In genomic region chrX:40247848-40248622, GRCh38 we compare ENCODE assay signal across 27 cellular contexts.
"Had no signal": no experiment of that assay in that cellular context is flagged by ENCODE, and none has a peak within 500 bp of the region (broad histone marks: within the 10 kb centered on the region; RNA-seq: fewer than 3 reads in every experiment).

No MANE protein-coding gene starts in this region.

- H3K9me3 Mint-ChIP-seq: activated B cell treated with CpG ODN at 0.5 μM for 24 hours; activated T-cell treated with anti-CD3 and anti-CD28 coated beads, Interleukin-2, amount 50 U/mL, for 24 hours; activated T-helper 17 cell treated with anti-CD3 and anti-CD28 coated beads, Interleukin-2, amount 50 U/mL, for 72 hours; dendritic cell treated with granulocyte-macrophage colony-stimulating factor and Interleukin-4, amounts not matched to agents 40 ng/mL and 50 ng/mL, for 4 days; naive thymus-derived CD8-positive, alpha-beta T cell had no signal

- H3K27ac ChIP-seq: adrenal gland, ascending aorta, brain microvascular endothelial cell, neutrophil, ovary, thyroid gland had no signal

- H3K4me3 ChIP-seq: adrenal gland, ascending aorta, ovary, thyroid gland had no signal

- DNase-seq: activated B cell treated with CpG ODN at 0.5 μM for 24 hours; activated CD4-positive, alpha-beta T cell treated with anti-CD3 and anti-CD28 coated beads for 36 hours; activated CD4-positive, alpha-beta T cell treated with anti-CD3 and anti-CD28 coated beads, Interleukin-2, amount 50 U/mL, for 4 hours; activated CD8-positive, alpha-beta memory T cell treated with anti-CD3 and anti-CD28 coated beads for 24 hours; activated CD8-positive, alpha-beta memory T cell treated with anti-CD3 and anti-CD28 coated beads, Interleukin-2, amount 50 U/mL, for 4 hours; activated naive CD4-positive, alpha-beta T cell; activated T-cell treated with anti-CD3 and anti-CD28 coated beads, Interleukin-2, amount 50 U/mL, for 24 hours; brain microvascular endothelial cell; caudate nucleus; effector CD4-positive, alpha-beta T cell; foreskin fibroblast; left ventricle myocardium superior; mammary epithelial cell; naive thymus-derived CD8-positive, alpha-beta T cell; ovary; stimulated activated CD4-positive, alpha-beta T cell treated with anti-CD3 and anti-CD28 coated beads, Interleukin-4, amount 100 ng/mL, for 24 hours; stimulated activated naive CD8-positive, alpha-beta T cell treated with anti-CD3 and anti-CD28 coated beads, Interleukin-15, Interleukin-2, amounts not matched to agents 100 U/mL and 50 U/mL, for 24 hours; substantia nigra; T-helper 9 cell had no signal

- H3K27me3 Mint-ChIP-seq: activated CD4-positive, alpha-beta T cell treated with anti-CD3 and anti-CD28 coated beads for 36 hours; activated naive CD8-positive, alpha-beta T cell had no signal

- H3K36me3 Mint-ChIP-seq: activated naive CD8-positive, alpha-beta T cell; naive thymus-derived CD8-positive, alpha-beta T cell had no signal

- H3K27ac Mint-ChIP-seq: activated B cell treated with CpG ODN at 0.5 μM for 24 hours; activated CD4-positive, alpha-beta T cell treated with anti-CD3 and anti-CD28 coated beads for 36 hours; activated naive CD8-positive, alpha-beta T cell; activated T-cell treated with anti-CD3 and anti-CD28 coated beads, Interleukin-2, amount 50 U/mL, for 24 hours; activated T-helper 17 cell treated with anti-CD3 and anti-CD28 coated beads, Interleukin-2, amount 50 U/mL, for 72 hours; dendritic cell treated with granulocyte-macrophage colony-stimulating factor and Interleukin-4, amounts not matched to agents 40 ng/mL and 50 ng/mL, for 4 days; mesothelial cell of epicardium; naive thymus-derived CD8-positive, alpha-beta T cell had no signal

- H3K4me1 Mint-ChIP-seq: activated T-helper 17 cell treated with anti-CD3 and anti-CD28 coated beads, Interleukin-2, amount 50 U/mL, for 72 hours had no signal

- H3K27me3 ChIP-seq: ascending aorta, brain microvascular endothelial cell, ovary, thyroid gland had no signal

- H3K36me3 ChIP-seq: adrenal gland, ascending aorta, brain microvascular endothelial cell, neutrophil, ovary, thyroid gland had no signal

- H3K4me3 Mint-ChIP-seq: activated B cell treated with CpG ODN at 0.5 μM for 24 hours; activated CD4-positive, alpha-beta T cell treated with anti-CD3 and anti-CD28 coated beads for 36 hours; activated naive CD8-positive, alpha-beta T cell; activated T-cell treated with anti-CD3 and anti-CD28 coated beads, Interleukin-2, amount 50 U/mL, for 24 hours; activated T-helper 17 cell treated with anti-CD3 and anti-CD28 coated beads, Interleukin-2, amount 50 U/mL, for 72 hours; dendritic cell treated with granulocyte-macrophage colony-stimulating factor and Interleukin-4, amounts not matched to agents 40 ng/mL and 50 ng/mL, for 4 days; mesothelial cell of epicardium; naive thymus-derived CD8-positive, alpha-beta T cell had no signal

- H3K9me3 ChIP-seq: adrenal gland, ascending aorta, neutrophil, ovary, thyroid gland had no signal

- ATAC-seq: activated CD4-positive, alpha-beta T cell treated with anti-CD3 and anti-CD28 coated beads for 36 hours; activated T-helper 17 cell treated with anti-CD3 and anti-CD28 coated beads, Interleukin-2, amount 50 U/mL, for 72 hours; left ventricle myocardium superior; naive thymus-derived CD8-positive, alpha-beta T cell; stimulated activated naive CD8-positive, alpha-beta T cell treated with anti-CD3 and anti-CD28 coated beads, Interleukin-15, Interleukin-2, amounts not matched to agents 100 U/mL and 50 U/mL, for 24 hours had no signal

- H3K4me1 ChIP-seq: adrenal gland, ascending aorta had no signal
